In the genomic region with DNA sequence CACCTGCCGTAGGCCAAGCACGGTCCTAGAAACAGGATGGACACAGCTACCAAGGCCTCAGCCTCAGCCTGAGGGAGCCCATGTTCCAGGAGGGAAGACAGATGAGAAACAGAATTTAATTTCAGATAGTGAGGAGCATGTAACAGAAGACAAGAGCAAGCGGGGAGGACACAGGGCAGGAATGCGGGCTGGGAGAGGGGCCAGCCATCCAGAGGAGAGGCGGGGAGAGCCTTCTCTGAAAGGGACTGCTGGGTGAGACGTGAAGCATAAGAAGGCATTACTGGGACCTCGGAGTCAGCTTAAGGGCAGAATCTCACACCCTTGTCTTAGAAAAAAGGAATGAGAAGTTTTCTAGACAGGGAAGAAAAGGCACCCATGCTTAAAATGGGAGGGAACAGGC, we compare ENCODE assay signal across 17 cellular contexts.
DNase-seq lines count a peak whose midpoint lies in the region; ATAC-seq and TF ChIP-seq lines count a peak whose summit lies in the region.
"Had no signal": no experiment of that assay in that cellular context is flagged by ENCODE, and none has a peak within 500 bp of the region (broad histone marks: within the 10 kb centered on the region; RNA-seq: fewer than 3 reads in every experiment).

No MANE protein-coding gene starts in this region.

- H3K4me2 ChIP-seq in neuronal stem cell (ENCODE audit: insufficient read depth, low read length, poor library complexity, severe bottlenecking): no peak overlapping the region
- H3K4me2 ChIP-seq: BLaER1 had no signal

- H3K79me1 ChIP-seq in neuronal stem cell (ENCODE audit: low read depth, low read length): no peaks in the 10 kb centered on the region

- no peak overlapping the region for H2BK5ac ChIP-seq in neuronal stem cell (ENCODE audit: low read length)

- no peak overlapping the region for H3K4ac ChIP-seq in neuronal stem cell (ENCODE audit: low read length)

- no peaks in the 10 kb centered on the region for H3K9me3 ChIP-seq in right atrium auricular region
- H3K9me3 ChIP-seq in neuronal stem cell (replicated peaks in 1 of 2; ENCODE audit: control insufficient read depth in 2 of 2, insufficient read depth in 1 of 2, low read depth in 1 of 2, low read length in 2 of 2): no peaks in the 10 kb centered on the region

- H2AFZ ChIP-seq in neuronal stem cell (ENCODE audit: low read length): no peak overlapping the region

- WGBS in neuronal stem cell (ENCODE audit: extremely low coverage in 2 of 2, insufficient read length in 2 of 2, insufficient replicate concordance in 1 of 2), 2 donors: no CpG with 5 or more reads among the region's 7 CpGs

- no peak overlapping the region for H3K27ac ChIP-seq in right atrium auricular region
- no peak overlapping the region for H3K27ac ChIP-seq in neuronal stem cell (replicated peaks; ENCODE audit: low read length)
- H3K27ac ChIP-seq: 22Rv1, BLaER1, C4-2B had no signal

- no peak overlapping the region for H4K8ac ChIP-seq in neuronal stem cell (ENCODE audit: low read depth, low read length)

- H3K27me3 ChIP-seq in right atrium auricular region (no peaks in the 10 kb centered on the region), neuronal stem cell (ENCODE audit: control insufficient read depth in 3 of 3, insufficient read depth in 3 of 3, low read depth in 1 of 3, low read length in 3 of 3) (no peaks in the 10 kb centered on the region)
- H3K27me3 ChIP-seq: BLaER1 had no signal

- no peak for DNase-seq in left cardiac atrium
- no peak for DNase-seq in right atrium auricular region (ENCODE audit: low spot score)
- DNase-seq in left kidney (ENCODE audit: low read depth, low spot score): peak; percentile 19
- no peak for DNase-seq in neuronal stem cell (ENCODE audit: low spot score)
- DNase-seq in occipital lobe (lab: John Stamatoyannopoulos, UW): no peak
- DNase-seq in activated gamma-delta T cell (lab: John Stamatoyannopoulos, UW): no peak
- DNase-seq: Caco-2; CD4-positive, CD25-positive, alpha-beta regulatory T cell; CD8-positive, alpha-beta T cell; DMS153; DND-41; H7 had no signal

- H2AK5ac ChIP-seq in neuronal stem cell (ENCODE audit: low read depth, low read length): no peak overlapping the region

- intact Hi-C loops in left cardiac atrium (cut with DNase I): no loop called here

- H2BK12ac ChIP-seq in neuronal stem cell (ENCODE audit: low read length): no peak overlapping the region

- H3K36me3 ChIP-seq in right atrium auricular region: no peaks in the 10 kb centered on the region
- no peaks in the 10 kb centered on the region for H3K36me3 ChIP-seq in neuronal stem cell (replicated peaks in 1 of 2; ENCODE audit: control insufficient read depth in 2 of 2, insufficient read depth in 2 of 2, low read length in 2 of 2)
- H3K36me3 ChIP-seq: BLaER1 had no signal

- no peak overlapping the region for H2BK120ac ChIP-seq in neuronal stem cell (ENCODE audit: low read depth, low read length)

- H3K18ac ChIP-seq in neuronal stem cell (ENCODE audit: low read length): peak overlapping the region; percentile 78

- peak overlapping the region; percentile 58 for H3K14ac ChIP-seq in neuronal stem cell (ENCODE audit: low read length)

- no peak overlapping the region for H2BK15ac ChIP-seq in neuronal stem cell (ENCODE audit: low read length)

- H3K9ac ChIP-seq in neuronal stem cell (ENCODE audit: low read depth, low read length, poor library complexity): no peak overlapping the region
- H3K9ac ChIP-seq: BLaER1 had no signal

- no peaks in the 10 kb centered on the region for H3K4me1 ChIP-seq in right atrium auricular region
- H3K4me1 ChIP-seq in neuronal stem cell (ENCODE audit: control insufficient read depth in 2 of 2, insufficient read depth in 1 of 2, low read depth in 1 of 2, low read length in 2 of 2): peaks cover 0 to 14% of the 10 kb centered on the region in 2 donors
- H3K4me1 ChIP-seq: BLaER1, Caco-2 had no signal

- H3K23ac ChIP-seq in neuronal stem cell (ENCODE audit: low read depth, low read length, poor library complexity): no peak overlapping the region

- no peak overlapping the region for H3K4me3 ChIP-seq in right atrium auricular region
- H3K4me3 ChIP-seq in neuronal stem cell (ENCODE audit: low read length in 2 of 2): no peak overlapping the region
- H3K4me3 ChIP-seq: BLaER1 had no signal

- ATAC-seq in left cardiac atrium (peak; percentile 65 to 66), HG03521 (IDR thresholded peaks at IDR 0.05; ENCODE audit: unreplicated experiment) (no peak)
- ATAC-seq: CD8-positive, alpha-beta T cell; HCT116 had no signal

- H4K91ac ChIP-seq in neuronal stem cell (ENCODE audit: low read depth, low read length, poor library complexity): no peak overlapping the region

- no peak for TF ChIP-seq CTCF in right atrium auricular region (IDR thresholded peaks at IDR 0.05)
